In genomic region chr17:76265624-76266243, GRCh38 we compare ENCODE assay signal across 8 cellular contexts. TPM values are rescaled to one million over a fixed set of nuclear protein-coding genes. Genes with fewer than 3 reads are reported as not detected.
DNase-seq lines count a peak whose midpoint lies in the region; ATAC-seq and TF ChIP-seq lines count a peak whose summit lies in the region.

No MANE protein-coding gene starts in this region.

- H3K14ac ChIP-seq in mesenchymal stem cell (ENCODE audit: low read length in 2 of 2): peak overlapping the region; percentile 73 to 89

- peaks cover 62% of the 10 kb centered on the region for H3K4me1 Mint-ChIP-seq in activated CD4-positive, alpha-beta T cell treated with anti-CD3 and anti-CD28 coated beads, Interleukin-2, amount 10 ng/mL, durations not matched to agents 7 days and 5 days

- H3K4me1 ChIP-seq in mesenchymal stem cell (ENCODE audit: control insufficient read depth, insufficient read depth, low read depth, low read length) (peaks cover 42% of the 10 kb centered on the region), thoracic aorta (ENCODE audit: control insufficient read depth in 1 of 2, low read depth in 2 of 2) (peaks cover 30 to 49% of the 10 kb centered on the region in 2 donors)

- H3K9me3 Mint-ChIP-seq in activated CD4-positive, alpha-beta T cell treated with anti-CD3 and anti-CD28 coated beads, Interleukin-2, amount 10 ng/mL, durations not matched to agents 7 days and 5 days: no peaks in the 10 kb centered on the region

- H3K9ac ChIP-seq in mesenchymal stem cell (ENCODE audit: low read length): peak overlapping the region; percentile 92

- WGBS in mesenchymal stem cell: under 1% methylated on average over 41 of the region's 76 CpGs

- H3K18ac ChIP-seq in mesenchymal stem cell (ENCODE audit: low read depth in 1 of 2, low read length in 2 of 2): peak overlapping the region; percentile 86 to 91

- H3K9me3 ChIP-seq in mesenchymal stem cell (ENCODE audit: control insufficient read depth, low read length) (no peaks in the 10 kb centered on the region), thoracic aorta (no peaks in the 10 kb centered on the region)

- POLR2A ChIA-PET in activated CD4-positive, alpha-beta T cell treated with anti-CD3 and anti-CD28 coated beads, Interleukin-2, amount 10 ng/mL, durations not matched to agents 7 days and 5 days (lab: Charles Lee): interaction anchor here (0.8 to 5.8 kb wide), 8 partner anchors 14 to 139 kb away, joined by 3 to 45 read pairs (median 8); no protein-coding TSS in a partner anchor

- H2BK120ac ChIP-seq in mesenchymal stem cell (ENCODE audit: low read depth, low read length): peak overlapping the region; percentile 96

- no peak for TF ChIP-seq CTCF in thoracic aorta (IDR thresholded peaks at IDR 0.05)

- H2BK12ac ChIP-seq in mesenchymal stem cell (ENCODE audit: low read length in 2 of 2): peak overlapping the region in 1 of 2 experiments; percentile 51

- peak overlapping the region; percentile 70 for H2BK5ac ChIP-seq in mesenchymal stem cell (ENCODE audit: low read depth, low read length, poor library complexity, severe bottlenecking)

- H3K4me3 Mint-ChIP-seq in activated CD4-positive, alpha-beta T cell treated with anti-CD3 and anti-CD28 coated beads, Interleukin-2, amount 10 ng/mL, durations not matched to agents 7 days and 5 days: peak overlapping the region; percentile 93

- H3K27ac Mint-ChIP-seq in activated CD4-positive, alpha-beta T cell treated with anti-CD3 and anti-CD28 coated beads, Interleukin-2, amount 10 ng/mL, durations not matched to agents 7 days and 5 days: peak overlapping the region; percentile 99

- CTCF ChIA-PET in activated CD4-positive, alpha-beta T cell treated with anti-CD3 and anti-CD28 coated beads, Interleukin-2, amount 10 ng/mL, durations not matched to agents 7 days and 5 days (lab: Charles Lee): interaction anchor here (0.6 to 5.7 kb wide), 8 partner anchors 9 to 426 kb away, joined by 3 to 40 read pairs (median 5); no protein-coding TSS in a partner anchor

- peak overlapping the region; percentile 92 for H2BK15ac ChIP-seq in mesenchymal stem cell (ENCODE audit: low read depth, poor library complexity, severe bottlenecking)

- H3K27me3 Mint-ChIP-seq in activated CD4-positive, alpha-beta T cell treated with anti-CD3 and anti-CD28 coated beads, Interleukin-2, amount 10 ng/mL, durations not matched to agents 7 days and 5 days: no peaks in the 10 kb centered on the region

- H3K36me3 Mint-ChIP-seq in activated CD4-positive, alpha-beta T cell treated with anti-CD3 and anti-CD28 coated beads, Interleukin-2, amount 10 ng/mL, durations not matched to agents 7 days and 5 days (ENCODE audit: low read depth): peaks cover 47% of the 10 kb centered on the region

- peak overlapping the region in 1 of 2 experiments; percentile 92 for H3K23ac ChIP-seq in mesenchymal stem cell (ENCODE audit: low read length in 2 of 2)

- H4K91ac ChIP-seq in mesenchymal stem cell (ENCODE audit: low read length): peak overlapping the region; percentile 91

- in situ Hi-C loops in KBM-7 (cut with MboI; ENCODE audit: low pct_unique_long_range_greater_than_20kb, low sequenced_read_pairs): no loop called here

- H4K8ac ChIP-seq in mesenchymal stem cell (ENCODE audit: low read length): peak overlapping the region; percentile 79

- H3K4me3 ChIP-seq in mesenchymal stem cell (ENCODE audit: insufficient read depth in 1 of 2, low read depth in 1 of 2, low read length in 2 of 2) (peak overlapping the region; percentile 92 to 97), thoracic aorta (peak overlapping the region; percentile 97)

- H2AFZ ChIP-seq in mesenchymal stem cell (ENCODE audit: low read depth, low read length): peak overlapping the region; percentile 63

- H3K4me2 ChIP-seq in mesenchymal stem cell (ENCODE audit: low read length, poor library complexity, severe bottlenecking): peak overlapping the region; percentile 91

- H2AK5ac ChIP-seq in mesenchymal stem cell (ENCODE audit: low read length, severe bottlenecking): no peak overlapping the region

- H3K27me3 ChIP-seq in mesenchymal stem cell (ENCODE audit: control insufficient read depth in 1 of 2, insufficient read depth in 1 of 2, low read length in 2 of 2): no peaks in the 10 kb centered on the region
- H3K27me3 ChIP-seq in thoracic aorta (replicated peaks; ENCODE audit: insufficient read depth): no peaks in the 10 kb centered on the region

- H3K4ac ChIP-seq in mesenchymal stem cell (ENCODE audit: low read depth in 1 of 2, low read length in 2 of 2): peak overlapping the region; percentile 75 to 82

- peaks cover 9% of the 10 kb centered on the region for H3K79me1 ChIP-seq in mesenchymal stem cell (replicated peaks; ENCODE audit: low read length, poor library complexity, severe bottlenecking)

- H3K36me3 ChIP-seq in mesenchymal stem cell (ENCODE audit: control insufficient read depth in 1 of 2, insufficient read depth in 2 of 2, low read depth in 1 of 2, low read length in 2 of 2): peaks cover 15 to 27% of the 10 kb centered on the region in 2 experiments
- peaks cover 4% of the 10 kb centered on the region for H3K36me3 ChIP-seq in thoracic aorta

- H3K27ac ChIP-seq in mesenchymal stem cell (ENCODE audit: low read length, poor library complexity, severe bottlenecking): no peak overlapping the region
- peak overlapping the region; percentile 89 to 91 for H3K27ac ChIP-seq in thoracic aorta

- ATAC-seq in thoracic aorta (ENCODE audit: insufficient number of reproducible peaks, low FRiP score, low read depth) (no peak), HG03196 (IDR thresholded peaks at IDR 0.05; ENCODE audit: unreplicated experiment) (no peak), GM21529 (IDR thresholded peaks at IDR 0.05; ENCODE audit: unreplicated experiment) (no peak)

- DNase-seq in DMS53 treated with DMSO at 0.1 percent for 48 hours (lab: John Stamatoyannopoulos, UW; ENCODE audit: unreplicated experiment) (peak; percentile 32), KBM-7 (peak; percentile 47), mesenchymal stem cell (peak; percentile 67), thoracic aorta (ENCODE audit: low spot score) (no peak)
- peak; percentile 69 for DNase-seq in activated CD4-positive, alpha-beta T cell treated with anti-CD3 and anti-CD28 coated beads, Interleukin-2, amount 10 ng/mL, durations not matched to agents 7 days and 5 days
- DNase-seq in effector CD4-positive, alpha-beta T cell: peak; percentile 49

RNA-seq across cellular contexts. Expression of gene UBALD2, which starts 0.6 kb away (rescaled TPM):
- 100 to 1,000 TPM; 319 to 399 TPM for total RNA-seq in activated CD4-positive, alpha-beta T cell treated with anti-CD3 and anti-CD28 coated beads, Interleukin-2, amount 10 ng/mL, durations not matched to agents 7 days and 5 days
- polyA plus RNA-seq in mesenchymal stem cell (2013, experiment 1 of 2): 74.6 TPM
- 80.5 TPM for polyA plus RNA-seq in mesenchymal stem cell (2013, experiment 2 of 2)
- total RNA-seq in thoracic aorta: 10 to 100 TPM in 1 of 2 donors, 1 to 10 TPM in 1; 9.9 to 14.9 TPM

RNA-seq across cellular contexts. Expression of gene RNF157, which starts 25.4 kb away (rescaled TPM):
- 100 to 1,000 TPM; 121 to 129 TPM for total RNA-seq in activated CD4-positive, alpha-beta T cell treated with anti-CD3 and anti-CD28 coated beads, Interleukin-2, amount 10 ng/mL, durations not matched to agents 7 days and 5 days
- polyA plus RNA-seq in mesenchymal stem cell (2013, experiment 1 of 2): 5.8 TPM
- polyA plus RNA-seq in mesenchymal stem cell (2013, experiment 2 of 2): 5.5 TPM
- 1 to 10 TPM in 1 of 2 donors, under 1 TPM in 1; 0.41 to 1.9 TPM for total RNA-seq in thoracic aorta

RNA-seq across cellular contexts. Expression of gene QRICH2, which starts 42.3 kb away (rescaled TPM):
- 1 to 10 TPM; 3.6 to 3.7 TPM for total RNA-seq in activated CD4-positive, alpha-beta T cell treated with anti-CD3 and anti-CD28 coated beads, Interleukin-2, amount 10 ng/mL, durations not matched to agents 7 days and 5 days
- polyA plus RNA-seq in mesenchymal stem cell (2013, experiment 1 of 2): 0.57 TPM
- 0.41 TPM for polyA plus RNA-seq in mesenchymal stem cell (2013, experiment 2 of 2)
- 1 to 10 TPM; 6.1 to 6.9 TPM for total RNA-seq in thoracic aorta

Comparison
In these comparisons a context has a peak if more than half of its experiments do, and no peak if none do; other contexts are left out.
1. RNA of gene UBALD2, which starts 0.6 kb away (total RNA-seq): 319 to 399 TPM in activated CD4-positive, alpha-beta T cell treated with anti-CD3 and anti-CD28 coated beads, Interleukin-2, amount 10 ng/mL, durations not matched to agents 7 days and 5 days; 9.9 to 14.9 TPM in thoracic aorta; every median in the first group is over 10 times any median in the second.
2. RNA of gene RNF157, which starts 25.4 kb away (total RNA-seq): 121 to 129 TPM in activated CD4-positive, alpha-beta T cell treated with anti-CD3 and anti-CD28 coated beads, Interleukin-2, amount 10 ng/mL, durations not matched to agents 7 days and 5 days; 0.41 to 1.9 TPM in thoracic aorta; every median in the first group is over 10 times any median in the second.